In the genomic region with DNA sequence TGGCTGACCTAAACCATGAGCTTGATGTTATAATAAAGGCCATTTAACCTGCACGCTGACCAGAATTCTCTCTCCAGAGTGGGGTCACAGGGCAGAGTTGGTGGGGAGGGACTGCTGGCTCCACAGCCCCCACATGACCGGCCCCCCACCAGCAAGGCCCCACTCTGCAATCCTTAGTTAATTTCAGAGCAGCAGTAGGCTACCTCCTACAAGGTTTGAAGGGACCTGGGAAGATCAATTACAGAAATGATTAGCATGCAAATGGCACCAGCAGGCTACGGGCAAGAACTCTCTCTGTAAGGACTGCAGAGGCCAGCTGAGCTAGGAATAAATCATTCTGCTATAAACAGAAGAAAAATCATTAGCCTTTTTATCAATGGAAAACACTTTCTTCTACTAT, we compare ENCODE assay signal across 19 cellular contexts.
"Had no signal": no experiment of that assay in that cellular context is flagged by ENCODE, and none has a peak within 500 bp of the region (broad histone marks: within the 10 kb centered on the region; RNA-seq: fewer than 3 reads in every experiment).

No MANE protein-coding gene starts in this region.

- H3K9me3 Mint-ChIP-seq: activated B cell treated with CpG ODN at 0.5 μM for 24 hours; activated CD4-positive, alpha-beta memory T cell treated with anti-CD3 and anti-CD28 coated beads, Interleukin-2, amount 10 ng/mL, durations not matched to agents 7 days and 5 days; immature natural killer cell; memory B cell; stimulated activated naive CD8-positive, alpha-beta T cell treated with anti-CD3 and anti-CD28 coated beads, Interleukin-15, Interleukin-2, amounts not matched to agents 100 ng/mL and 50 ng/mL, for 24 hours; T-helper 2 cell treated with Interferon-gamma antibody and Interleukin-4, amounts not matched to agents 5 μg/mL and 100 μg/mL, for 36 hours had no signal

- ATAC-seq: activated CD8-positive, alpha-beta memory T cell treated with anti-CD3 and anti-CD28 coated beads, Interleukin-2, amount 10 ng/mL, durations not matched to agents 7 days and 5 days; foreskin keratinocyte; naive thymus-derived CD4-positive, alpha-beta T cell; psoas muscle; right cardiac atrium had no signal

- H3K27me3 ChIP-seq: foreskin keratinocyte, ovary had no signal

- H3K9me3 ChIP-seq: ovary, psoas muscle had no signal

- H3K4me3 ChIP-seq: dorsolateral prefrontal cortex, ovary, psoas muscle had no signal

- DNase-seq: activated B cell treated with CpG ODN at 0.5 μM for 24 hours; activated CD4-positive, alpha-beta memory T cell treated with anti-CD3 and anti-CD28 coated beads, Interleukin-2, amount 10 ng/mL, durations not matched to agents 7 days and 5 days; activated CD4-positive, alpha-beta T cell treated with anti-CD3 and anti-CD28 coated beads for 4 hours; activated CD8-positive, alpha-beta memory T cell treated with anti-CD3 and anti-CD28 coated beads, Interleukin-2, amount 10 ng/mL, durations not matched to agents 7 days and 5 days; dorsolateral prefrontal cortex; foreskin keratinocyte; hippocampal formation; immature natural killer cell; naive thymus-derived CD4-positive, alpha-beta T cell; ovary; psoas muscle; right cardiac atrium; stimulated activated CD4-positive, alpha-beta T cell treated with anti-CD3 and anti-CD28 coated beads, Interleukin-2, amount 100 ng/mL, for 24 hours; trophoblast cell had no signal

- H3K27ac ChIP-seq: dorsolateral prefrontal cortex, foreskin keratinocyte, ovary, psoas muscle had no signal

- H3K27ac Mint-ChIP-seq: activated B cell treated with CpG ODN at 0.5 μM for 24 hours; activated CD4-positive, alpha-beta memory T cell treated with anti-CD3 and anti-CD28 coated beads, Interleukin-2, amount 10 ng/mL, durations not matched to agents 7 days and 5 days; activated CD8-positive, alpha-beta memory T cell treated with anti-CD3 and anti-CD28 coated beads, Interleukin-2, amount 10 ng/mL, durations not matched to agents 7 days and 5 days; activated naive CD8-positive, alpha-beta T cell; immature natural killer cell; memory B cell; naive thymus-derived CD4-positive, alpha-beta T cell; stimulated activated naive CD8-positive, alpha-beta T cell treated with anti-CD3 and anti-CD28 coated beads, Interleukin-15, Interleukin-2, amounts not matched to agents 100 ng/mL and 50 ng/mL, for 24 hours; T-helper 2 cell treated with Interferon-gamma antibody and Interleukin-4, amounts not matched to agents 5 μg/mL and 100 μg/mL, for 36 hours had no signal

- H3K36me3 Mint-ChIP-seq: activated CD8-positive, alpha-beta memory T cell treated with anti-CD3 and anti-CD28 coated beads, Interleukin-2, amount 10 ng/mL, durations not matched to agents 7 days and 5 days; activated naive CD8-positive, alpha-beta T cell; immature natural killer cell; memory B cell; naive thymus-derived CD4-positive, alpha-beta T cell had no signal

- H3K4me1 Mint-ChIP-seq: activated B cell treated with CpG ODN at 0.5 μM for 24 hours; activated CD4-positive, alpha-beta memory T cell treated with anti-CD3 and anti-CD28 coated beads, Interleukin-2, amount 10 ng/mL, durations not matched to agents 7 days and 5 days; activated CD8-positive, alpha-beta memory T cell treated with anti-CD3 and anti-CD28 coated beads, Interleukin-2, amount 10 ng/mL, durations not matched to agents 7 days and 5 days; immature natural killer cell; memory B cell; naive thymus-derived CD4-positive, alpha-beta T cell had no signal

- H3K4me1 ChIP-seq: psoas muscle had no signal

- H3K36me3 ChIP-seq: ovary had no signal

- H3K4me3 Mint-ChIP-seq: activated B cell treated with CpG ODN at 0.5 μM for 24 hours; activated CD4-positive, alpha-beta memory T cell treated with anti-CD3 and anti-CD28 coated beads, Interleukin-2, amount 10 ng/mL, durations not matched to agents 7 days and 5 days; activated CD8-positive, alpha-beta memory T cell treated with anti-CD3 and anti-CD28 coated beads, Interleukin-2, amount 10 ng/mL, durations not matched to agents 7 days and 5 days; activated naive CD8-positive, alpha-beta T cell; immature natural killer cell; memory B cell; naive thymus-derived CD4-positive, alpha-beta T cell; stimulated activated naive CD8-positive, alpha-beta T cell treated with anti-CD3 and anti-CD28 coated beads, Interleukin-15, Interleukin-2, amounts not matched to agents 100 ng/mL and 50 ng/mL, for 24 hours; T-helper 2 cell treated with Interferon-gamma antibody and Interleukin-4, amounts not matched to agents 5 μg/mL and 100 μg/mL, for 36 hours had no signal

- FAIRE-seq: TTC549 had no signal

- H3K27me3 Mint-ChIP-seq: activated CD4-positive, alpha-beta memory T cell treated with anti-CD3 and anti-CD28 coated beads, Interleukin-2, amount 10 ng/mL, durations not matched to agents 7 days and 5 days had no signal
